In the genomic region with DNA sequence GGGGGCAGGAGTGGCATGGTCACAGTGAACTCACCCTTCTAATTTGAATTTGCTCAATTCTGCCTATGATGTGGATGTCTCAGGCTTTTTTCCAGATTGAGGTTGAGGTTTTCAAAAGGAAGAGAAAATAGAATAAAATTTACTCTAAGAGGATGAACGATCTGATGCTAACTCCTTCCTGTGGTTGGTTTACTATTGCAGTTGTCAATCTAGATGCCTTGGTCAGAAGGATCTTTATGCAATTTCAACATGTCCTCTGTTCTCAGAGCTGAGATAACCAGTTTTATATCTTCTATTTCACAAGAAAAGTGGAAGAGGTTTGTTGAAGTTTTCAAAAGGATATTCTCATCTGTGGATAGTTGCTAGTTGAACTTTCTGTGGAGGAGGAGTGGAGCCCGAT, we compare ENCODE assay signal across 9 cellular contexts.
"Had no signal": no experiment of that assay in that cellular context is flagged by ENCODE, and none has a peak within 500 bp of the region (broad histone marks: within the 10 kb centered on the region; RNA-seq: fewer than 3 reads in every experiment).

No MANE protein-coding gene starts in this region.

- H3K4me1 ChIP-seq: HAP-1 had no signal

- H3K4me3 Mint-ChIP-seq: GM23338, H9, HFFc6 had no signal

- DNase-seq: GM23248, GOT3, H7, H9, HCEC 1CT, HFFc6 had no signal

- H3K36me3 ChIP-seq: HAP-1 had no signal

- H3K4me1 Mint-ChIP-seq: GM23338, H9 had no signal

- ATAC-seq: GM23338, HCT116 had no signal

- H3K4me3 ChIP-seq: GM23248, GM23338, HAP-1 had no signal

- H3K9me3 ChIP-seq: HAP-1 had no signal

- H3K27ac Mint-ChIP-seq: GM23338, H9, HFFc6 had no signal

- H3K4me2 ChIP-seq: GM23338 had no signal

- H3K27ac ChIP-seq: GM23248 had no signal

- H2AFZ ChIP-seq: GM23248, GM23338 had no signal

- H3K9ac ChIP-seq: GM23248 had no signal
